21 cellular contexts compared by ENCODE assay signal in the genomic region with DNA sequence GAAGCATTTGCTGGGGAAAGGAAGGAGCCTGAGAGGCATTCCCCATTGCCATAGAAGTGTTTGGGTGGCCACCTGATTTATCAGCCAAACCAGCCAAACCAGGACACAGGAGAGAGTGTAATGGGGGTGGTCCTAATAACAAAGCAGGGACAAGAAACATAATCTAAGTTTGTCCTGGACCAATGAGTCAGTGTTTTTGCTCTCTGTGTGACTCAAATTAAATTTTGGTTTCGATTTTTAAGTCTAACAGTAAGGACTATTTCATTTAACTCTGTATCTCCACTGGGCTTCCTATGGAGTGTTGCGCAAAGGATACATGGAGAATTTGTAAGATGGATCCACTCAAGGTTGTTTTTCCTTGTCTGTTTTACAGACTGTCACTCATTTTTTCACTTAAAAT. TPM values are rescaled to one million over a fixed set of nuclear protein-coding genes. Genes with fewer than 3 reads are reported as not detected.
DNase-seq lines count a peak whose midpoint lies in the region; ATAC-seq, FAIRE-seq and TF ChIP-seq lines count a peak whose summit lies in the region.
"Had no signal": no experiment of that assay in that cellular context is flagged by ENCODE, and none has a peak within 500 bp of the region (broad histone marks: within the 10 kb centered on the region; RNA-seq: fewer than 3 reads in every experiment).

No MANE protein-coding gene starts in this region.

- H3K27me3 Mint-ChIP-seq in astrocyte (ENCODE audit: low read depth, unreplicated experiment): no peaks in the 10 kb centered on the region
- no peaks in the 10 kb centered on the region for H3K27me3 Mint-ChIP-seq in CD8-positive, alpha-beta T cell (ENCODE audit: low read depth)
- H3K27me3 Mint-ChIP-seq: effector memory CD8-positive, alpha-beta T cell had no signal

- no peak overlapping the region for H3K4me3 Mint-ChIP-seq in astrocyte (ENCODE audit: unreplicated experiment)
- no peak overlapping the region for H3K4me3 Mint-ChIP-seq in CD8-positive, alpha-beta T cell
- H3K4me3 Mint-ChIP-seq: activated naive CD8-positive, alpha-beta T cell treated with anti-CD3 and anti-CD28 coated beads for 36 hours; effector memory CD8-positive, alpha-beta T cell; GM23338; mesothelial cell of epicardium; neural crest cell; stimulated activated effector memory CD8-positive, alpha-beta T cell treated with anti-CD3 and anti-CD28 coated beads, Interleukin-12 subunit alpha, Interleukin-12 subunit beta, amount 100 ng/mL, for 72 hours; T-helper 2 cell treated with Interferon-gamma antibody and Interleukin-4, amounts not matched to agents 5 μg/mL and 100 μg/mL, for 36 hours had no signal

- ATAC-seq in DND-41 (ENCODE audit: insufficient read depth, low read depth) (0 out of 3 replicates have a peak, but pooled peaks have one; percentile 14), HG03571 (IDR thresholded peaks at IDR 0.05; ENCODE audit: unreplicated experiment) (no peak)
- ATAC-seq in CD8-positive, alpha-beta T cell: no peak
- ATAC-seq: effector memory CD8-positive, alpha-beta T cell; GM23338; stimulated activated effector memory CD8-positive, alpha-beta T cell treated with anti-CD3 and anti-CD28 coated beads, Interleukin-12 subunit alpha, Interleukin-12 subunit beta, amount 100 ng/mL, for 72 hours had no signal

- no peak for TF ChIP-seq CTCF in DND-41 (IDR thresholded peaks at IDR 0.05; ENCODE audit: borderline replicate concordance, extremely low read depth, low read length, poor library complexity, severe bottlenecking)
- no peak for TF ChIP-seq CTCF in astrocyte (IDR thresholded peaks at IDR 0.05; ENCODE audit: insufficient read depth, low read depth, low read length)
- no peak for TF ChIP-seq CTCF in fibroblast of the aortic adventitia (IDR thresholded peaks at IDR 0.05; ENCODE audit: insufficient read depth, low read length)
- no peak for TF ChIP-seq CTCF in CD8-positive, alpha-beta T cell (IDR thresholded peaks at IDR 0.05)

- intact Hi-C loops in CD8-positive, alpha-beta T cell (cut with DNase I, micrococcal nuclease): no loop called here

- H3K27me3 ChIP-seq in DND-41 (ENCODE audit: insufficient read depth, low read length, poor library complexity) (no peaks in the 10 kb centered on the region), astrocyte (ENCODE audit: insufficient read depth, low read length) (no peaks in the 10 kb centered on the region)
- no peaks in the 10 kb centered on the region for H3K27me3 ChIP-seq in CD8-positive, alpha-beta T cell (ENCODE audit: insufficient read depth, low read length)
- H3K27me3 ChIP-seq: SJCRH30, tibial artery had no signal

- POLR2A ChIA-PET in CD8-positive, alpha-beta T cell (lab: Charles Lee): no interaction called here

- peaks cover 9% of the 10 kb centered on the region for H3K4me1 Mint-ChIP-seq in astrocyte (ENCODE audit: low read depth, unreplicated experiment)
- H3K4me1 Mint-ChIP-seq in CD8-positive, alpha-beta T cell (ENCODE audit: low read depth): no peaks in the 10 kb centered on the region
- H3K4me1 Mint-ChIP-seq: activated naive CD8-positive, alpha-beta T cell treated with anti-CD3 and anti-CD28 coated beads for 36 hours; GM23338; mesothelial cell of epicardium; neural crest cell; stimulated activated effector memory CD8-positive, alpha-beta T cell treated with anti-CD3 and anti-CD28 coated beads, Interleukin-12 subunit alpha, Interleukin-12 subunit beta, amount 100 ng/mL, for 72 hours had no signal

- CTCF ChIA-PET in CD8-positive, alpha-beta T cell (lab: Charles Lee): no interaction called here

- no peaks in the 10 kb centered on the region for H3K36me3 ChIP-seq in DND-41 (ENCODE audit: insufficient read depth, low read length)
- H3K36me3 ChIP-seq in astrocyte (ENCODE audit: insufficient read depth, low read length): no peaks in the 10 kb centered on the region
- H3K36me3 ChIP-seq in CD8-positive, alpha-beta T cell (ENCODE audit: insufficient read depth, low read length): no peaks in the 10 kb centered on the region
- H3K36me3 ChIP-seq: SJCRH30, tibial artery had no signal

- no peak overlapping the region for H3K4me2 ChIP-seq in DND-41 (ENCODE audit: insufficient read depth, low read length)
- peak overlapping the region; percentile 39 for H3K4me2 ChIP-seq in astrocyte (ENCODE audit: low read length)
- H3K4me2 ChIP-seq: GM23338 had no signal

- no peaks in the 10 kb centered on the region for H3K36me3 Mint-ChIP-seq in astrocyte (ENCODE audit: low read depth, unreplicated experiment)
- no peaks in the 10 kb centered on the region for H3K36me3 Mint-ChIP-seq in CD8-positive, alpha-beta T cell
- H3K36me3 Mint-ChIP-seq: activated naive CD8-positive, alpha-beta T cell treated with anti-CD3 and anti-CD28 coated beads for 36 hours; mesothelial cell of epicardium; stimulated activated effector memory CD8-positive, alpha-beta T cell treated with anti-CD3 and anti-CD28 coated beads, Interleukin-12 subunit alpha, Interleukin-12 subunit beta, amount 100 ng/mL, for 72 hours had no signal

- H4K20me1 ChIP-seq in DND-41 (ENCODE audit: insufficient read depth, low read length): no peaks in the 10 kb centered on the region
- no peaks in the 10 kb centered on the region for H4K20me1 ChIP-seq in astrocyte (ENCODE audit: insufficient read depth, low read length)

- H3K27ac Mint-ChIP-seq in astrocyte (ENCODE audit: unreplicated experiment): no peak overlapping the region
- H3K27ac Mint-ChIP-seq in CD8-positive, alpha-beta T cell: no peak overlapping the region
- H3K27ac Mint-ChIP-seq: activated naive CD8-positive, alpha-beta T cell treated with anti-CD3 and anti-CD28 coated beads for 36 hours; effector memory CD8-positive, alpha-beta T cell; GM23338; mesothelial cell of epicardium; stimulated activated effector memory CD8-positive, alpha-beta T cell treated with anti-CD3 and anti-CD28 coated beads, Interleukin-12 subunit alpha, Interleukin-12 subunit beta, amount 100 ng/mL, for 72 hours; T-helper 2 cell treated with Interferon-gamma antibody and Interleukin-4, amounts not matched to agents 5 μg/mL and 100 μg/mL, for 36 hours had no signal

- FAIRE-seq in astrocyte (lab: Jason Lieb, UNC): no peak

- H3K9me3 Mint-ChIP-seq in astrocyte (ENCODE audit: unreplicated experiment): no peaks in the 10 kb centered on the region
- H3K9me3 Mint-ChIP-seq in CD8-positive, alpha-beta T cell: peaks cover 5% of the 10 kb centered on the region
- H3K9me3 Mint-ChIP-seq: GM23338; neural crest cell; T-helper 2 cell treated with Interferon-gamma antibody and Interleukin-4, amounts not matched to agents 5 μg/mL and 100 μg/mL, for 36 hours had no signal

- no peaks in the 10 kb centered on the region for H3K4me1 ChIP-seq in DND-41 (ENCODE audit: insufficient read depth, low read length)
- no peaks in the 10 kb centered on the region for H3K4me1 ChIP-seq in astrocyte (ENCODE audit: insufficient read depth, low read length)
- H3K4me1 ChIP-seq in CD8-positive, alpha-beta T cell (ENCODE audit: insufficient read depth, low read length): no peaks in the 10 kb centered on the region
- H3K4me1 ChIP-seq: SJCRH30 had no signal

- DNase-seq in DND-41 (no peak), HT1080 (ENCODE audit: low read depth) (peak; percentile 48), astrocyte (ENCODE audit: low read depth) (no peak), fibroblast of the aortic adventitia (ENCODE audit: low read depth) (peak; percentile 25), occipital lobe (lab: John Stamatoyannopoulos, UW) (no peak), NCI-H1105 (lab: John Stamatoyannopoulos, UW) (no peak)
- DNase-seq in CD8-positive, alpha-beta T cell: no peak
- DNase-seq: activated CD8-positive, alpha-beta memory T cell treated with anti-CD3 and anti-CD28 coated beads for 24 hours; activated naive CD8-positive, alpha-beta T cell treated with anti-CD3 and anti-CD28 coated beads for 36 hours; effector memory CD8-positive, alpha-beta T cell; kidney glomerular epithelial cell; NCI-H1105 treated with DMSO at 0.1 percent for 48 hours; NCI-H526; SJCRH30; tibial artery had no signal

- H3K9me3 ChIP-seq in DND-41 (ENCODE audit: insufficient read depth, low read length, severe bottlenecking): no peaks in the 10 kb centered on the region
- H3K9me3 ChIP-seq in astrocyte (ENCODE audit: insufficient read depth, low read depth, low read length): no peaks in the 10 kb centered on the region
- no peaks in the 10 kb centered on the region for H3K9me3 ChIP-seq in CD8-positive, alpha-beta T cell (ENCODE audit: low read length)
- H3K9me3 ChIP-seq: SJCRH30, tibial artery had no signal

- no peak overlapping the region for H3K27ac ChIP-seq in DND-41 (ENCODE audit: low read length)
- no peak overlapping the region for H3K27ac ChIP-seq in astrocyte (ENCODE audit: low read depth, low read length)
- H3K27ac ChIP-seq in CD8-positive, alpha-beta T cell (ENCODE audit: low read depth, low read length): no peak overlapping the region
- H3K27ac ChIP-seq: SJCRH30, tibial artery had no signal

- no peak overlapping the region for H3K4me3 ChIP-seq in DND-41 (ENCODE audit: low read depth in 1 of 2, low read length in 2 of 2)
- no peak overlapping the region for H3K4me3 ChIP-seq in astrocyte (ENCODE audit: insufficient read depth, low read depth, low read length)
- H3K4me3 ChIP-seq in fibroblast of the aortic adventitia (ENCODE audit: low read depth, low read length): peak overlapping the region; percentile 15
- H3K4me3 ChIP-seq in CD8-positive, alpha-beta T cell (ENCODE audit: low read depth, low read length): no peak overlapping the region
- H3K4me3 ChIP-seq: GM23338, SJCRH30, tibial artery had no signal

- no peak overlapping the region for H3K9ac ChIP-seq in DND-41 (ENCODE audit: low read depth, low read length)
- H3K9ac ChIP-seq in astrocyte (ENCODE audit: low read length): no peak overlapping the region

- H3K79me2 ChIP-seq in DND-41 (ENCODE audit: insufficient read depth, low read length): no peaks in the 10 kb centered on the region
- no peaks in the 10 kb centered on the region for H3K79me2 ChIP-seq in astrocyte (ENCODE audit: insufficient read depth, low read length)

- H2AFZ ChIP-seq in DND-41 (ENCODE audit: low read depth, low read length) (no peak overlapping the region), astrocyte (ENCODE audit: low read depth, low read length) (no peak overlapping the region)
- H2AFZ ChIP-seq: GM23338 had no signal

RNA-seq across cellular contexts. Expression of gene TRPC4, which starts 19.5 kb away (rescaled TPM):
- 0.10 and 0.26 TPM in 2 replicates for total RNA-seq in HT1080 (2014; rRNA removed; shearing (Covaris generic))
- 0.09 TPM in 2 replicates for polyA plus RNA-seq in HT1080 (2015; cell fraction: cytosol; rRNA removed)
- 0.02 and 0.24 TPM in 2 replicates for polyA plus RNA-seq in HT1080 (2015; cell fraction: nucleus; rRNA removed)
- total RNA-seq in astrocyte: 11.1 and 14.4 TPM in 2 replicates
- total RNA-seq in fibroblast of the aortic adventitia (ENCODE audit: low replicate concordance): 1.2 and 5.5 TPM in 2 replicates
- total RNA-seq in occipital lobe: 55.4 TPM
- not detected for total RNA-seq in CD8-positive, alpha-beta T cell
- total RNA-seq: activated naive CD8-positive, alpha-beta T cell treated with anti-CD3 and anti-CD28 coated beads for 36 hours had no signal

Comparison
In these comparisons a context has a peak if more than half of its experiments do, and no peak if none do; other contexts are left out.
1. DNase-seq: peak in HT1080 (single experiment) and fibroblast of the aortic adventitia (single experiment); none in DND-41 (single experiment), astrocyte (single experiment), occipital lobe (single experiment), CD8-positive, alpha-beta T cell (0 of 7) and NCI-H1105 (single experiment).